ENCODE assay signal across 1 cellular context in the genomic region with DNA sequence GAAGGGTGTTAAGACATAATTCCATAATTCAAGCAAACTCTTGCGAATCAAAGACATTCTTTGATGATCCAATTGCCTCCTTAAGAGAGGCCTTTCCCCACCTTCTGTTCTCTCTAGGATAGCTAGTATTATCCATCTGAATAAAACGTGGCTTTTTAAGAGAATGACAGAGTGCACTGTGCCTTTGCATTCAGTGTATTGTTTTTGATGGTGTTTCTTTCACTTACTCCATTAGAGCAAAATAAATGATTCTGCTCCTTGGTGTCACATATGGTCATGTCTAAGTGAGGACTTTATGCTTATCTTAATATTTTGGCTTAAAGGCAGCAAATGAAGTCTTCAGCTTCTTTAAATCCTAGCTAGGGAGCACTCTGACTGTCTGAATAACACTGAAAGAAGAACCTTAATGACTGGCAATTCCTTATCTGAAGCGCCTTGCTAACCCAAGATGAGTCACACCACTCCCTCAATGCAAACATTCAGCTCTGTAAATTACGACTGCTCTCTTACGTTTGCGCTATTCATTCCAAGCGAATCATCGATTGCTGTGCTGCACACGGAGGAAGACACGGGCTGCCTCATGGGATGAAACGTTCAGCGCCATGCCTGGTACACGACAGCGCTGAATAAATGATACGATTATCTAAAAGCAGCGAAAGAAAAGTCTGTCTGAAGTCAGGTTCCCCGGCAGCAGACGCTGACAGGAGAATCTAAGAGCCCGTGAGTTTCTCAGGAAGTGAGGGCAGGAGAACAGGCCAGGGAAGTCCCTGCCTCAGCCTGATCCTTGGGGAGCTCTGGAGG.
TF ChIP-seq lines count a peak whose summit lies in the region.

No MANE protein-coding gene starts in this region.

TF ChIP-seq in K562, 482 proteins besides CTCF, POLR2A, EP300 and RAD21 (continues in another document):
- TF ChIP-seq PHF20 (IDR thresholded peaks at IDR 0.05; ENCODE audit: partially characterized antibody) (no peak), PTBP1 (IDR thresholded peaks at IDR 0.05; ENCODE audit: low read depth, low read length) (no peak), HSF4 (CRISPR knock-in tag; IDR thresholded peaks at IDR 0.05; ENCODE audit: borderline replicate concordance) (no peak), GATAD2B (IDR thresholded peaks at IDR 0.05; ENCODE audit: borderline replicate concordance) (no peak), BCL6 (CRISPR knock-in tag; IDR thresholded peaks at IDR 0.05) (no peak), SREBF2 (CRISPR knock-in tag; IDR thresholded peaks at IDR 0.05) (no peak), TAF9B (IDR thresholded peaks at IDR 0.05; ENCODE audit: partially characterized antibody) (no peak), HDAC1 (IDR thresholded peaks at IDR 0.05) (peak in 1 of 2 experiments; percentile 54; a peak in 1 of 4 replicates), SETDB1 (IDR thresholded peaks at IDR 0.05; ENCODE audit: low read length) (no peak), NFATC3 (IDR thresholded peaks at IDR 0.05) (no peak), FOXJ3 (CRISPR knock-in tag; IDR thresholded peaks at IDR 0.05) (no peak), HIVEP1 (CRISPR knock-in tag; IDR thresholded peaks at IDR 0.05) (no peak), ZNF583 (CRISPR knock-in tag; IDR thresholded peaks at IDR 0.05) (no peak), NCOA2 (IDR thresholded peaks at IDR 0.05; ENCODE audit: partially characterized antibody in 2 of 2) (no peak), JUN (IDR thresholded peaks at IDR 0.05; ENCODE audit: borderline replicate concordance, low read depth, low read length) (peak; percentile 91), JUN (CRISPR knock-in tag; IDR thresholded peaks at IDR 0.05; ENCODE audit: borderline replicate concordance) (no peak), SNRNP70 (optimal IDR thresholded peaks at IDR 0.05; ENCODE audit: low read depth, low read length) (no peak), EHMT2 (IDR thresholded peaks at IDR 0.05) (peak; percentile 80), FOXM1 (IDR thresholded peaks at IDR 0.05; ENCODE audit: low read depth) (peak; percentile 36; the same call in 1 of the 2 replicates), FOXM1 (CRISPR knock-in tag; IDR thresholded peaks at IDR 0.05; ENCODE audit: low read depth) (no peak), KLF1 (tag; IDR thresholded peaks at IDR 0.05) (peak; percentile 100), CREB1 (IDR thresholded peaks at IDR 0.05) (peak; percentile 49), CREB1 (CRISPR knock-in tag; IDR thresholded peaks at IDR 0.05) (no peak), DIDO1 (tag; IDR thresholded peaks at IDR 0.05; ENCODE audit: low read depth) (no peak), MBD2 (IDR thresholded peaks at IDR 0.05; ENCODE audit: borderline replicate concordance, low read depth) (no peak), L3MBTL2 (IDR thresholded peaks at IDR 0.05) (peak; percentile 94), DDX20 (tag; IDR thresholded peaks at IDR 0.05; ENCODE audit: low read depth) (no peak), ZNF121 (CRISPR knock-in tag; conservative IDR thresholded peaks at IDR 0.05) (no peak), STAT5A (IDR thresholded peaks at IDR 0.05; ENCODE audit: borderline replicate concordance, low read length) (peak; percentile 68; the same call in 1 of the 2 replicates), MAFG (tag; conservative IDR thresholded peaks at IDR 0.05) (peak; percentile 91), FOSL1 (tag; conservative IDR thresholded peaks at IDR 0.05) (peak; percentile 99), POLR3A (IDR thresholded peaks at IDR 0.05; ENCODE audit: borderline replicate concordance, extremely low read depth, insufficient read depth, insufficient read length) (no peak)
- TF ChIP-seq, protein P1, sequence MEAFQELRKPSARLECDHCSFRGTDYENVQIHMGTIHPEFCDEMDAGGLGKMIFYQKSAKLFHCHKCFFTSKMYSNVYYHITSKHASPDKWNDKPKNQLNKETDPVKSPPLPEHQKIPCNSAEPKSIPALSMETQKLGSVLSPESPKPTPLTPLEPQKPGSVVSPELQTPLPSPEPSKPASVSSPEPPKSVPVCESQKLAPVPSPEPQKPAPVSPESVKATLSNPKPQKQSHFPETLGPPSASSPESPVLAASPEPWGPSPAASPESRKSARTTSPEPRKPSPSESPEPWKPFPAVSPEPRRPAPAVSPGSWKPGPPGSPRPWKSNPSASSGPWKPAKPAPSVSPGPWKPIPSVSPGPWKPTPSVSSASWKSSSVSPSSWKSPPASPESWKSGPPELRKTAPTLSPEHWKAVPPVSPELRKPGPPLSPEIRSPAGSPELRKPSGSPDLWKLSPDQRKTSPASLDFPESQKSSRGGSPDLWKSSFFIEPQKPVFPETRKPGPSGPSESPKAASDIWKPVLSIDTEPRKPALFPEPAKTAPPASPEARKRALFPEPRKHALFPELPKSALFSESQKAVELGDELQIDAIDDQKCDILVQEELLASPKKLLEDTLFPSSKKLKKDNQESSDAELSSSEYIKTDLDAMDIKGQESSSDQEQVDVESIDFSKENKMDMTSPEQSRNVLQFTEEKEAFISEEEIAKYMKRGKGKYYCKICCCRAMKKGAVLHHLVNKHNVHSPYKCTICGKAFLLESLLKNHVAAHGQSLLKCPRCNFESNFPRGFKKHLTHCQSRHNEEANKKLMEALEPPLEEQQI (IDR thresholded peaks at IDR 0.05) = no peak; the same call in 1 of the 2 replicates
- TF ChIP-seq, protein P2, sequence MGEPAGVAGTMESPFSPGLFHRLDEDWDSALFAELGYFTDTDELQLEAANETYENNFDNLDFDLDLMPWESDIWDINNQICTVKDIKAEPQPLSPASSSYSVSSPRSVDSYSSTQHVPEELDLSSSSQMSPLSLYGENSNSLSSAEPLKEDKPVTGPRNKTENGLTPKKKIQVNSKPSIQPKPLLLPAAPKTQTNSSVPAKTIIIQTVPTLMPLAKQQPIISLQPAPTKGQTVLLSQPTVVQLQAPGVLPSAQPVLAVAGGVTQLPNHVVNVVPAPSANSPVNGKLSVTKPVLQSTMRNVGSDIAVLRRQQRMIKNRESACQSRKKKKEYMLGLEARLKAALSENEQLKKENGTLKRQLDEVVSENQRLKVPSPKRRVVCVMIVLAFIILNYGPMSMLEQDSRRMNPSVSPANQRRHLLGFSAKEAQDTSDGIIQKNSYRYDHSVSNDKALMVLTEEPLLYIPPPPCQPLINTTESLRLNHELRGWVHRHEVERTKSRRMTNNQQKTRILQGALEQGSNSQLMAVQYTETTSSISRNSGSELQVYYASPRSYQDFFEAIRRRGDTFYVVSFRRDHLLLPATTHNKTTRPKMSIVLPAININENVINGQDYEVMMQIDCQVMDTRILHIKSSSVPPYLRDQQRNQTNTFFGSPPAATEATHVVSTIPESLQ (CRISPR knock-in tag; IDR thresholded peaks at IDR 0.05) = no peak
- TF ChIP-seq, protein P3, sequence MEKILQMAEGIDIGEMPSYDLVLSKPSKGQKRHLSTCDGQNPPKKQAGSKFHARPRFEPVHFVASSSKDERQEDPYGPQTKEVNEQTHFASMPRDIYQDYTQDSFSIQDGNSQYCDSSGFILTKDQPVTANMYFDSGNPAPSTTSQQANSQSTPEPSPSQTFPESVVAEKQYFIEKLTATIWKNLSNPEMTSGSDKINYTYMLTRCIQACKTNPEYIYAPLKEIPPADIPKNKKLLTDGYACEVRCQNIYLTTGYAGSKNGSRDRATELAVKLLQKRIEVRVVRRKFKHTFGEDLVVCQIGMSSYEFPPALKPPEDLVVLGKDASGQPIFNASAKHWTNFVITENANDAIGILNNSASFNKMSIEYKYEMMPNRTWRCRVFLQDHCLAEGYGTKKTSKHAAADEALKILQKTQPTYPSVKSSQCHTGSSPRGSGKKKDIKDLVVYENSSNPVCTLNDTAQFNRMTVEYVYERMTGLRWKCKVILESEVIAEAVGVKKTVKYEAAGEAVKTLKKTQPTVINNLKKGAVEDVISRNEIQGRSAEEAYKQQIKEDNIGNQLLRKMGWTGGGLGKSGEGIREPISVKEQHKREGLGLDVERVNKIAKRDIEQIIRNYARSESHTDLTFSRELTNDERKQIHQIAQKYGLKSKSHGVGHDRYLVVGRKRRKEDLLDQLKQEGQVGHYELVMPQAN (IDR thresholded peaks at IDR 0.05; ENCODE audit: borderline replicate concordance) = no peak
- TF ChIP-seq, protein P4, sequence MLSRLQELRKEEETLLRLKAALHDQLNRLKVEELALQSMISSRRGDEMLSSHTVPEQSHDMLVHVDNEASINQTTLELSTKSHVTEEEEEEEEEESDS (CRISPR knock-in tag; IDR thresholded peaks at IDR 0.05) = no peak
- TF ChIP-seq, protein P5, sequence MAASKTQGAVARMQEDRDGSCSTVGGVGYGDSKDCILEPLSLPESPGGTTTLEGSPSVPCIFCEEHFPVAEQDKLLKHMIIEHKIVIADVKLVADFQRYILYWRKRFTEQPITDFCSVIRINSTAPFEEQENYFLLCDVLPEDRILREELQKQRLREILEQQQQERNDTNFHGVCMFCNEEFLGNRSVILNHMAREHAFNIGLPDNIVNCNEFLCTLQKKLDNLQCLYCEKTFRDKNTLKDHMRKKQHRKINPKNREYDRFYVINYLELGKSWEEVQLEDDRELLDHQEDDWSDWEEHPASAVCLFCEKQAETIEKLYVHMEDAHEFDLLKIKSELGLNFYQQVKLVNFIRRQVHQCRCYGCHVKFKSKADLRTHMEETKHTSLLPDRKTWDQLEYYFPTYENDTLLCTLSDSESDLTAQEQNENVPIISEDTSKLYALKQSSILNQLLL (CRISPR knock-in tag; IDR thresholded peaks at IDR 0.05; ENCODE audit: borderline replicate concordance) = no peak
- TF ChIP-seq, protein P6, sequence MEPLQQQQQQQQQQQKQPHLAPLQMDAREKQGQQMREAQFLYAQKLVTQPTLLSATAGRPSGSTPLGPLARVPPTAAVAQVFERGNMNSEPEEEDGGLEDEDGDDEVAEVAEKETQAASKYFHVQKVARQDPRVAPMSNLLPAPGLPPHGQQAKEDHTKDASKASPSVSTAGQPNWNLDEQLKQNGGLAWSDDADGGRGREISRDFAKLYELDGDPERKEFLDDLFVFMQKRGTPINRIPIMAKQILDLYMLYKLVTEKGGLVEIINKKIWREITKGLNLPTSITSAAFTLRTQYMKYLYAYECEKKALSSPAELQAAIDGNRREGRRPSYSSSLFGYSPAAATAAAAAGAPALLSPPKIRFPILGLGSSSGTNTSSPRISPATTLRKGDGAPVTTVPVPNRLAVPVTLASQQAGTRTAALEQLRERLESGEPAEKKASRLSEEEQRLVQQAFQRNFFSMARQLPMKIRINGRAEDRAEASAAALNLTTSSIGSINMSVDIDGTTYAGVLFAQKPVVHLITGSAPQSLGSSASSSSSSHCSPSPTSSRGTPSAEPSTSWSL (CRISPR knock-in tag; IDR thresholded peaks at IDR 0.05; ENCODE audit: borderline replicate concordance) = no peak
- TF ChIP-seq, protein P7, sequence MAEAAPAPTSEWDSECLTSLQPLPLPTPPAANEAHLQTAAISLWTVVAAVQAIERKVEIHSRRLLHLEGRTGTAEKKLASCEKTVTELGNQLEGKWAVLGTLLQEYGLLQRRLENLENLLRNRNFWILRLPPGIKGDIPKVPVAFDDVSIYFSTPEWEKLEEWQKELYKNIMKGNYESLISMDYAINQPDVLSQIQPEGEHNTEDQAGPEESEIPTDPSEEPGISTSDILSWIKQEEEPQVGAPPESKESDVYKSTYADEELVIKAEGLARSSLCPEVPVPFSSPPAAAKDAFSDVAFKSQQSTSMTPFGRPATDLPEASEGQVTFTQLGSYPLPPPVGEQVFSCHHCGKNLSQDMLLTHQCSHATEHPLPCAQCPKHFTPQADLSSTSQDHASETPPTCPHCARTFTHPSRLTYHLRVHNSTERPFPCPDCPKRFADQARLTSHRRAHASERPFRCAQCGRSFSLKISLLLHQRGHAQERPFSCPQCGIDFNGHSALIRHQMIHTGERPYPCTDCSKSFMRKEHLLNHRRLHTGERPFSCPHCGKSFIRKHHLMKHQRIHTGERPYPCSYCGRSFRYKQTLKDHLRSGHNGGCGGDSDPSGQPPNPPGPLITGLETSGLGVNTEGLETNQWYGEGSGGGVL (CRISPR knock-in tag; IDR thresholded peaks at IDR 0.05) = no peak
- TF ChIP-seq, protein P8, sequence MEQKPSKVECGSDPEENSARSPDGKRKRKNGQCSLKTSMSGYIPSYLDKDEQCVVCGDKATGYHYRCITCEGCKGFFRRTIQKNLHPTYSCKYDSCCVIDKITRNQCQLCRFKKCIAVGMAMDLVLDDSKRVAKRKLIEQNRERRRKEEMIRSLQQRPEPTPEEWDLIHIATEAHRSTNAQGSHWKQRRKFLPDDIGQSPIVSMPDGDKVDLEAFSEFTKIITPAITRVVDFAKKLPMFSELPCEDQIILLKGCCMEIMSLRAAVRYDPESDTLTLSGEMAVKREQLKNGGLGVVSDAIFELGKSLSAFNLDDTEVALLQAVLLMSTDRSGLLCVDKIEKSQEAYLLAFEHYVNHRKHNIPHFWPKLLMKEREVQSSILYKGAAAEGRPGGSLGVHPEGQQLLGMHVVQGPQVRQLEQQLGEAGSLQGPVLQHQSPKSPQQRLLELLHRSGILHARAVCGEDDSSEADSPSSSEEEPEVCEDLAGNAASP (IDR thresholded peaks at IDR 0.05) = no peak
- TF ChIP-seq, protein P9, sequence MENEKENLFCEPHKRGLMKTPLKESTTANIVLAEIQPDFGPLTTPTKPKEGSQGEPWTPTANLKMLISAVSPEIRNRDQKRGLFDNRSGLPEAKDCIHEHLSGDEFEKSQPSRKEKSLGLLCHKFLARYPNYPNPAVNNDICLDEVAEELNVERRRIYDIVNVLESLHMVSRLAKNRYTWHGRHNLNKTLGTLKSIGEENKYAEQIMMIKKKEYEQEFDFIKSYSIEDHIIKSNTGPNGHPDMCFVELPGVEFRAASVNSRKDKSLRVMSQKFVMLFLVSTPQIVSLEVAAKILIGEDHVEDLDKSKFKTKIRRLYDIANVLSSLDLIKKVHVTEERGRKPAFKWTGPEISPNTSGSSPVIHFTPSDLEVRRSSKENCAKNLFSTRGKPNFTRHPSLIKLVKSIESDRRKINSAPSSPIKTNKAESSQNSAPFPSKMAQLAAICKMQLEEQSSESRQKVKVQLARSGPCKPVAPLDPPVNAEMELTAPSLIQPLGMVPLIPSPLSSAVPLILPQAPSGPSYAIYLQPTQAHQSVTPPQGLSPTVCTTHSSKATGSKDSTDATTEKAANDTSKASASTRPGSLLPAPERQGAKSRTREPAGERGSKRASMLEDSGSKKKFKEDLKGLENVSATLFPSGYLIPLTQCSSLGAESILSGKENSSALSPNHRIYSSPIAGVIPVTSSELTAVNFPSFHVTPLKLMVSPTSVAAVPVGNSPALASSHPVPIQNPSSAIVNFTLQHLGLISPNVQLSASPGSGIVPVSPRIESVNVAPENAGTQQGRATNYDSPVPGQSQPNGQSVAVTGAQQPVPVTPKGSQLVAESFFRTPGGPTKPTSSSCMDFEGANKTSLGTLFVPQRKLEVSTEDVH (IDR thresholded peaks at IDR 0.05; ENCODE audit: low read depth, partially characterized antibody) = no peak
- TF ChIP-seq, protein P10, sequence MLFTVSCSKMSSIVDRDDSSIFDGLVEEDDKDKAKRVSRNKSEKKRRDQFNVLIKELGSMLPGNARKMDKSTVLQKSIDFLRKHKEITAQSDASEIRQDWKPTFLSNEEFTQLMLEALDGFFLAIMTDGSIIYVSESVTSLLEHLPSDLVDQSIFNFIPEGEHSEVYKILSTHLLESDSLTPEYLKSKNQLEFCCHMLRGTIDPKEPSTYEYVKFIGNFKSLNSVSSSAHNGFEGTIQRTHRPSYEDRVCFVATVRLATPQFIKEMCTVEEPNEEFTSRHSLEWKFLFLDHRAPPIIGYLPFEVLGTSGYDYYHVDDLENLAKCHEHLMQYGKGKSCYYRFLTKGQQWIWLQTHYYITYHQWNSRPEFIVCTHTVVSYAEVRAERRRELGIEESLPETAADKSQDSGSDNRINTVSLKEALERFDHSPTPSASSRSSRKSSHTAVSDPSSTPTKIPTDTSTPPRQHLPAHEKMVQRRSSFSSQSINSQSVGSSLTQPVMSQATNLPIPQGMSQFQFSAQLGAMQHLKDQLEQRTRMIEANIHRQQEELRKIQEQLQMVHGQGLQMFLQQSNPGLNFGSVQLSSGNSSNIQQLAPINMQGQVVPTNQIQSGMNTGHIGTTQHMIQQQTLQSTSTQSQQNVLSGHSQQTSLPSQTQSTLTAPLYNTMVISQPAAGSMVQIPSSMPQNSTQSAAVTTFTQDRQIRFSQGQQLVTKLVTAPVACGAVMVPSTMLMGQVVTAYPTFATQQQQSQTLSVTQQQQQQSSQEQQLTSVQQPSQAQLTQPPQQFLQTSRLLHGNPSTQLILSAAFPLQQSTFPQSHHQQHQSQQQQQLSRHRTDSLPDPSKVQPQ (CRISPR knock-in tag; IDR thresholded peaks at IDR 0.05; ENCODE audit: borderline replicate concordance) = no peak
